In the genomic region with DNA sequence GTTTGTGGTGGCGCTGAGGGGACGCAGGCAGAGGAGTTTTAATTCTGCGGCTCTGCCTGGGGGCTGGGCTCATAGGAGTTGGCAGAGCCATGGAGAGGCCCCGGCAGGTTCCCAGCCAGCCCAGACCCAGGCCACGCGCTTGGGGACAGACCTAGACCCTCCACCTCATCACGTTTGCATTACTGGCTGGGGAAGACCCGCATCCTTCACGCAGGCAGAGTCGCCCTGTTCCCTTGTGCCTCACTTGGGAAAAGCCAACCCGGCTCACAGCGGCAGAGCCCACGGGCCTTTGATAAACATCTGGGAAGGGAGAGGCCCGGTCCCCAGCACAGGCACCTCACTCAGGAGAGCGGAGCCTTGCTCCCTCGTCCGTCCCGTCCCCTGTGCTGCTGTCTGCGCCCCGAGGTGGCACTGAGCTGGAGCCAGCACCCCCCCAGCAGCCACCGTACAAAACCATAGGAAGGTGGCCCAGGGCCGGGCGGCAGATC, we compare ENCODE assay signal across 10 cellular contexts. TPM values are rescaled to one million over a fixed set of nuclear protein-coding genes. Genes with fewer than 3 reads are reported as not detected.
DNase-seq lines count a peak whose midpoint lies in the region; ATAC-seq and TF ChIP-seq lines count a peak whose summit lies in the region.
"Had no signal": no experiment of that assay in that cellular context is flagged by ENCODE, and none has a peak within 500 bp of the region (broad histone marks: within the 10 kb centered on the region; RNA-seq: fewer than 3 reads in every experiment).

No MANE protein-coding gene starts in this region.

- no peak for TF ChIP-seq EP300 in gastroesophageal sphincter (IDR thresholded peaks at IDR 0.05)

- H3K18ac ChIP-seq in trophoblast cell (ENCODE audit: low read length): no peak overlapping the region

- TF ChIP-seq CTCF in cardiac muscle cell (IDR thresholded peaks at IDR 0.05; ENCODE audit: low read depth, low read length) (no peak), gastroesophageal sphincter (IDR thresholded peaks at IDR 0.05) (no peak)

- no peak overlapping the region for H4K12ac ChIP-seq in trophoblast cell (ENCODE audit: low read depth, low read length)

- H3K9me3 ChIP-seq in cardiac muscle cell (ENCODE audit: low read depth) (no peaks in the 10 kb centered on the region), gastroesophageal sphincter (no peaks in the 10 kb centered on the region), trophoblast cell (ENCODE audit: insufficient read depth, low read depth, low read length) (peaks cover 2% of the 10 kb centered on the region)

- no peak for TF ChIP-seq POLR2A in gastroesophageal sphincter (IDR thresholded peaks at IDR 0.05)

- H3K4ac ChIP-seq in trophoblast cell (ENCODE audit: low read depth, low read length): no peak overlapping the region

- H4K91ac ChIP-seq in trophoblast cell (ENCODE audit: low read depth, low read length): no peak overlapping the region

- no peak overlapping the region for H3K14ac ChIP-seq in trophoblast cell (ENCODE audit: low read length)

- H3K9ac ChIP-seq in trophoblast cell (ENCODE audit: low read length): no peak overlapping the region

- peaks cover 13% of the 10 kb centered on the region for H3K4me1 ChIP-seq in cardiac muscle cell (ENCODE audit: low read depth)
- peaks cover 0 to 37% (median 7%) of the 10 kb centered on the region in 3 donors for H3K4me1 ChIP-seq in gastroesophageal sphincter
- no peaks in the 10 kb centered on the region for H3K4me1 ChIP-seq in trophoblast cell (ENCODE audit: control insufficient read depth in 1 of 2, insufficient read depth in 2 of 2, low read length in 2 of 2)

- no peaks in the 10 kb centered on the region for H3K79me2 ChIP-seq in trophoblast cell (ENCODE audit: control insufficient read depth, insufficient read depth, low read length, poor library complexity)

- no peaks in the 10 kb centered on the region for H3K79me1 ChIP-seq in trophoblast cell (ENCODE audit: low read length)

- no peak for ATAC-seq in Right ventricle myocardium inferior
- ATAC-seq in gastroesophageal sphincter: no peak
- ATAC-seq in GM21529 (IDR thresholded peaks at IDR 0.05; ENCODE audit: unreplicated experiment): no peak
- no peak for ATAC-seq in HG02763 (IDR thresholded peaks at IDR 0.05; ENCODE audit: unreplicated experiment)
- ATAC-seq: stimulated activated naive CD8-positive, alpha-beta T cell treated with anti-CD3 and anti-CD28 coated beads, Interleukin-15, Interleukin-2, amounts not matched to agents 100 U/mL and 50 U/mL, for 24 hours had no signal

- peak overlapping the region; percentile 69 for H3K27ac ChIP-seq in cardiac muscle cell
- peak overlapping the region in 3 of 4 donors; percentile 13 to 67 (median 64) for H3K27ac ChIP-seq in gastroesophageal sphincter
- no peak overlapping the region for H3K27ac ChIP-seq in trophoblast cell (ENCODE audit: low read depth, low read length)

- H2BK5ac ChIP-seq in trophoblast cell (ENCODE audit: low read depth, low read length, poor library complexity): no peak overlapping the region

- intact Hi-C loops in Right ventricle myocardium inferior (cut with DNase I): loop anchor here (1.0 to 5.0 kb wide), 2 partner anchors 73 to 164 kb away; no protein-coding TSS in a partner anchor

- no peak for DNase-seq in cardiac muscle cell (ENCODE audit: low read depth in 1 of 2, low spot score in 1 of 2)
- no peak for DNase-seq in Right ventricle myocardium inferior (ENCODE audit: missing footprints)
- DNase-seq in trophoblast cell: peak; percentile 17 to 21
- DNase-seq in hypothalamus (lab: John Stamatoyannopoulos, UW): no peak
- no peak for DNase-seq in NCI-H1694 treated with DMSO at 0.1 percent for 48 hours (lab: John Stamatoyannopoulos, UW)
- DNase-seq: immature natural killer cell; stimulated activated naive CD8-positive, alpha-beta T cell treated with anti-CD3 and anti-CD28 coated beads, Interleukin-15, Interleukin-2, amounts not matched to agents 100 U/mL and 50 U/mL, for 24 hours had no signal

- no peak overlapping the region for H2BK120ac ChIP-seq in trophoblast cell (ENCODE audit: insufficient read depth, low read length, poor library complexity)

- H3K4me2 ChIP-seq in trophoblast cell (ENCODE audit: low read length): no peak overlapping the region

- H3K23ac ChIP-seq in trophoblast cell (ENCODE audit: low read length): no peak overlapping the region

- H2AFZ ChIP-seq in trophoblast cell (ENCODE audit: insufficient read depth, low read length, poor library complexity): no peak overlapping the region

- H3K36me3 ChIP-seq in cardiac muscle cell: peaks cover 55% of the 10 kb centered on the region
- peaks cover 0 to 84% of the 10 kb centered on the region in 2 donors for H3K36me3 ChIP-seq in gastroesophageal sphincter
- H3K36me3 ChIP-seq in trophoblast cell (ENCODE audit: control insufficient read depth in 1 of 2, insufficient read depth in 2 of 2, low read length in 2 of 2): peaks cover 59 to 71% of the 10 kb centered on the region in 2 experiments

- WGBS in gastroesophageal sphincter (ENCODE audit: low coverage in 1 of 2), 2 donors: no CpG with 5 or more reads among the region's 23 CpGs
- no CpG with 5 or more reads among the region's 23 CpGs for WGBS in trophoblast cell (ENCODE audit: extremely low coverage, insufficient coverage, insufficient read length)

- H3K27me3 ChIP-seq in cardiac muscle cell: no peaks in the 10 kb centered on the region
- no peaks in the 10 kb centered on the region for H3K27me3 ChIP-seq in gastroesophageal sphincter
- no peaks in the 10 kb centered on the region for H3K27me3 ChIP-seq in trophoblast cell (ENCODE audit: insufficient read depth, low read length)

- H2AK5ac ChIP-seq in trophoblast cell (ENCODE audit: low read length): no peak overlapping the region

- H3K4me3 ChIP-seq in cardiac muscle cell (no peak overlapping the region), gastroesophageal sphincter (no peak overlapping the region), trophoblast cell (ENCODE audit: low read depth, low read length) (no peak overlapping the region)

- no peak overlapping the region for H2BK12ac ChIP-seq in trophoblast cell (ENCODE audit: low read length)

- H4K8ac ChIP-seq in trophoblast cell (ENCODE audit: low read depth, low read length): no peak overlapping the region

RNA-seq across cellular contexts. Expression of a gene that starts 54.8 kb away (rescaled TPM):
- total RNA-seq in cardiac muscle cell: 11.0 and 13.3 TPM in 2 replicates
- polyA plus RNA-seq in cardiac muscle cell: 10.4 and 14.2 TPM in 2 replicates
- 4.4 TPM for total RNA-seq in Right ventricle myocardium inferior
- 10 to 100 TPM in 1 of 4 donors, 1 to 10 TPM in 3; 7.3 to 12.5 (median 9.7) TPM for total RNA-seq in gastroesophageal sphincter
- polyA plus RNA-seq in trophoblast cell (2013): 24.8 and 25.8 TPM in 2 replicates

Comparison
In these comparisons a context has a peak if more than half of its experiments do, and no peak if none do; other contexts are left out.
1. DNase-seq: peak in trophoblast cell (2 of 2); none in cardiac muscle cell (0 of 2), Right ventricle myocardium inferior (single experiment), hypothalamus (0 of 51) and NCI-H1694 treated with DMSO at 0.1 percent for 48 hours (single experiment).